8 cellular contexts compared by ENCODE assay signal in genomic region chr12:43210437-43211197, GRCh38.
DNase-seq lines count a peak whose midpoint lies in the region; ATAC-seq, FAIRE-seq and TF ChIP-seq lines count a peak whose summit lies in the region.

No MANE protein-coding gene starts in this region.

- H3K9me3 ChIP-seq in DOHH2 (ENCODE audit: control insufficient read depth, insufficient read depth, low read length) = no peaks in the 10 kb centered on the region
- H3K9me3 ChIP-seq in fibroblast of lung (ENCODE audit: control insufficient read depth, insufficient read depth, low read depth, low read length) = no peaks in the 10 kb centered on the region
- no peaks in the 10 kb centered on the region for H3K9me3 ChIP-seq in small intestine (ENCODE audit: control insufficient read depth, low read depth)
- H3K9me3 ChIP-seq in T-helper 17 cell (ENCODE audit: control insufficient read depth, low read length, poor library complexity, severe bottlenecking) = no peaks in the 10 kb centered on the region

- peak; percentile 5 for DNase-seq in HTR-8/SVneo (ENCODE audit: insufficient read length, low spot score)
- DNase-seq in fibroblast of lung (ENCODE audit: low read depth in 2 of 2) = peak; percentile 24 to 95
- DNase-seq in small intestine = no peak
- no peak for DNase-seq in T-helper 17 cell
- DNase-seq in NCI-H1436 (lab: John Stamatoyannopoulos, UW) = no peak
- no peak for DNase-seq in iPS-NIHi11 (ENCODE audit: low spot score)

- H3K9me2 ChIP-seq in DOHH2 (replicated peaks; ENCODE audit: control insufficient read depth, low read length) = no peaks in the 10 kb centered on the region

- H3K4me3 ChIP-seq in DOHH2 (ENCODE audit: low read length) = no peak overlapping the region
- no peak overlapping the region for H3K4me3 ChIP-seq in fibroblast of lung (replicated peaks in 1 of 4; ENCODE audit: control extremely low read depth in 1 of 4, insufficient read depth in 1 of 4, low read depth in 3 of 4, low read length in 4 of 4)
- H3K4me3 ChIP-seq in small intestine (ENCODE audit: low read depth in 1 of 2, low read length in 2 of 2) = no peak overlapping the region

- peak overlapping the region; percentile 28; the same call in 1 of the 2 replicates for H3K4me2 ChIP-seq in DOHH2 (ENCODE audit: low read length)
- H3K4me2 ChIP-seq in fibroblast of lung (ENCODE audit: extremely low read depth, insufficient read depth, low read length) = peak overlapping the region; percentile 4

- H3K36me3 ChIP-seq in DOHH2 (ENCODE audit: control insufficient read depth, low read length) (no peaks in the 10 kb centered on the region), fibroblast of lung (ENCODE audit: control insufficient read depth, insufficient read depth, low read length) (no peaks in the 10 kb centered on the region), small intestine (ENCODE audit: control insufficient read depth in 2 of 2, insufficient read depth in 2 of 2, low read length in 2 of 2) (no peaks in the 10 kb centered on the region)

- WGBS in small intestine, 3 donors = 66 to 75% (median 69%) methylated on average over 6 of the region's 6 CpGs

- H3K4me1 ChIP-seq in DOHH2 (ENCODE audit: control insufficient read depth, low read length) = peaks cover 11% of the 10 kb centered on the region
- H3K4me1 ChIP-seq in fibroblast of lung (ENCODE audit: control insufficient read depth, extremely low read depth, insufficient read depth, low read length) = no peaks in the 10 kb centered on the region
- H3K4me1 ChIP-seq in small intestine (ENCODE audit: control insufficient read depth in 2 of 2, insufficient read depth in 1 of 2, low read depth in 1 of 2, low read length in 1 of 2) = no peaks in the 10 kb centered on the region

- no peak overlapping the region for H3K27ac Mint-ChIP-seq in T-helper 17 cell

- H3K79me2 ChIP-seq in DOHH2 (ENCODE audit: control insufficient read depth, low read length) (no peaks in the 10 kb centered on the region), fibroblast of lung (ENCODE audit: control insufficient read depth, insufficient read depth, low read length) (no peaks in the 10 kb centered on the region)

- FAIRE-seq in HTR-8/SVneo (lab: Jason Lieb, UNC) = no peak
- no peak for FAIRE-seq in small intestine (lab: Jason Lieb, UNC)

- no peak for TF ChIP-seq CTCF in DOHH2 (IDR thresholded peaks at IDR 0.05; ENCODE audit: low read depth, low read length, poor library complexity, severe bottlenecking)
- TF ChIP-seq CTCF in fibroblast of lung (conservative IDR thresholded peaks at IDR 0.05 in 1 of 2, IDR thresholded peaks at IDR 0.05 in 1 of 2; ENCODE audit: low read depth in 1 of 2, low read length in 2 of 2) = no peak

- H3K27me3 ChIP-seq in DOHH2 (ENCODE audit: control insufficient read depth, low read length) = no peaks in the 10 kb centered on the region
- no peaks in the 10 kb centered on the region for H3K27me3 ChIP-seq in fibroblast of lung (ENCODE audit: control insufficient read depth, insufficient read depth, low read length)
- H3K27me3 ChIP-seq in small intestine (ENCODE audit: control insufficient read depth in 2 of 2, insufficient read depth in 2 of 2, low read length in 2 of 2) = no peaks in the 10 kb centered on the region

- H3K27me3 Mint-ChIP-seq in T-helper 17 cell = no peaks in the 10 kb centered on the region

- no peak overlapping the region for H3K4me3 Mint-ChIP-seq in T-helper 17 cell

- no peak overlapping the region for H3K27ac ChIP-seq in DOHH2 (ENCODE audit: low read depth, low read length)
- H3K27ac ChIP-seq in fibroblast of lung (ENCODE audit: insufficient read depth, low read length) = no peak overlapping the region
- H3K27ac ChIP-seq in small intestine (ENCODE audit: low read depth in 1 of 2, low read length in 1 of 2) = no peak overlapping the region

- H4K20me1 ChIP-seq in DOHH2 (ENCODE audit: control insufficient read depth, insufficient read depth, low read depth, low read length) (no peaks in the 10 kb centered on the region), fibroblast of lung (ENCODE audit: control insufficient read depth, extremely low read depth, insufficient read depth, low read length) (no peaks in the 10 kb centered on the region)

- no peak overlapping the region for H2AFZ ChIP-seq in fibroblast of lung (ENCODE audit: low read length)

- H3K36me3 Mint-ChIP-seq in T-helper 17 cell (ENCODE audit: low read depth) = no peaks in the 10 kb centered on the region

- ATAC-seq in GM21515 (IDR thresholded peaks at IDR 0.05; ENCODE audit: unreplicated experiment) (peak; percentile 98), T-helper 17 cell (no peak)

- no peaks in the 10 kb centered on the region for H3K4me1 Mint-ChIP-seq in T-helper 17 cell

- H3F3A ChIP-seq in DOHH2 (ENCODE audit: control insufficient read depth, insufficient read depth) = no peaks in the 10 kb centered on the region

- H3K9ac ChIP-seq in fibroblast of lung (ENCODE audit: insufficient read depth, low read length) = no peak overlapping the region

Comparison
In these comparisons a context has a peak if more than half of its experiments do, and no peak if none do; other contexts are left out.
1. DNase-seq: peak in HTR-8/SVneo (single experiment) and fibroblast of lung (2 of 2); none in small intestine (single experiment), T-helper 17 cell (0 of 3), NCI-H1436 (single experiment) and iPS-NIHi11 (single experiment).